Comparison of ENCODE assay signal across 8 cellular contexts in genomic region chr1:161166669-161167548, GRCh38. TPM values are rescaled to one million over a fixed set of nuclear protein-coding genes. Genes with fewer than 3 reads are reported as not detected.
DNase-seq lines count a peak whose midpoint lies in the region; ATAC-seq and TF ChIP-seq lines count a peak whose summit lies in the region.

No MANE protein-coding gene starts in this region.

- POLR2A ChIA-PET in BJ (lab: Charles Lee), result interaction anchor here (1.0 kb wide), 2 partner anchors 11 to 14 kb away, joined by 3 to 8 read pairs; no protein-coding TSS in a partner anchor

- CTCF ChIA-PET in BJ (lab: Yijun Ruan, JAX), result interaction anchor here (0.9 to 2.1 kb wide), 10 partner anchors 10 to 216 kb away, joined by 3 to 10 read pairs (median 4); partner anchors contain the start of genes B4GALT3, DEDD and TOMM40L

- peaks cover 24% of the 10 kb centered on the region for H3K36me3 Mint-ChIP-seq in mesothelial cell of epicardium

- H3K27ac ChIP-seq in OCI-LY1 (ENCODE audit: low read depth, low read length, poor library complexity, severe bottlenecking), result peak overlapping the region; percentile 28

- H3K4me3 ChIP-seq in BJ (ENCODE audit: low read depth, low read length) (peak overlapping the region; percentile 81), OCI-LY1 (ENCODE audit: low read depth, low read length, poor library complexity, severe bottlenecking) (peak overlapping the region; percentile 79)

- no peaks in the 10 kb centered on the region for H3K9me3 Mint-ChIP-seq in mesothelial cell of epicardium

- H3K79me2 ChIP-seq in OCI-LY1 (ENCODE audit: insufficient read depth, low read length), result no peaks in the 10 kb centered on the region

- DNase-seq in BJ (ENCODE audit: low read depth) (no peak), dermis blood vessel endothelial cell (peak; percentile 44), mesothelial cell of epicardium (ENCODE audit: low spot score in 2 of 2, unreplicated experiment in 2 of 2) (no peak), NCI-H2029 (lab: John Stamatoyannopoulos, UW) (no peak)

- H2AFZ ChIP-seq in OCI-LY1 (ENCODE audit: low read length), result no peak overlapping the region

- peaks cover 21% of the 10 kb centered on the region for H3K4me1 ChIP-seq in OCI-LY1 (ENCODE audit: insufficient read depth, low read length, severe bottlenecking)

- peak overlapping the region; percentile 88 for H3K4me3 Mint-ChIP-seq in mesothelial cell of epicardium

- peaks cover 17% of the 10 kb centered on the region for H3K4me1 Mint-ChIP-seq in mesothelial cell of epicardium

- no peak for TF ChIP-seq CTCF in BJ (IDR thresholded peaks at IDR 0.05; ENCODE audit: insufficient read depth, low read depth, low read length)
- 0 out of 2 replicates have a peak, but pooled peaks have one; percentile 6 for TF ChIP-seq CTCF in OCI-LY1 (IDR thresholded peaks at IDR 0.05; ENCODE audit: low read length)
- no peak for TF ChIP-seq CTCF in mesothelial cell of epicardium (IDR thresholded peaks at IDR 0.05; ENCODE audit: unreplicated experiment)

- H3K9me3 ChIP-seq in OCI-LY1 (ENCODE audit: low read length), result no peaks in the 10 kb centered on the region

- H3K27me3 Mint-ChIP-seq in mesothelial cell of epicardium (ENCODE audit: low read depth), result no peaks in the 10 kb centered on the region

- peak; percentile 1 for ATAC-seq in GM21526 (IDR thresholded peaks at IDR 0.05; ENCODE audit: low FRiP score, unreplicated experiment)
- ATAC-seq in GM19397 (IDR thresholded peaks at IDR 0.05; ENCODE audit: unreplicated experiment), result no peak
- ATAC-seq in GM19328 (IDR thresholded peaks at IDR 0.05; ENCODE audit: unreplicated experiment), result no peak

- no peaks in the 10 kb centered on the region for H3K27me3 ChIP-seq in BJ (ENCODE audit: control insufficient read depth, insufficient read depth, low read length)
- H3K27me3 ChIP-seq in OCI-LY1 (ENCODE audit: insufficient read depth, low read length), result no peaks in the 10 kb centered on the region

- H3F3A ChIP-seq in OCI-LY1 (ENCODE audit: insufficient read depth, low read length), result peaks cover 5% of the 10 kb centered on the region

- H3K4me2 ChIP-seq in OCI-LY1 (ENCODE audit: low read length), result peak overlapping the region; percentile 91

- H3K27ac Mint-ChIP-seq in mesothelial cell of epicardium, result peak overlapping the region; percentile 99

- H3K36me3 ChIP-seq in BJ (ENCODE audit: control insufficient read depth, insufficient read depth, low read length), result peaks cover 18% of the 10 kb centered on the region
- peaks cover 57% of the 10 kb centered on the region for H3K36me3 ChIP-seq in OCI-LY1 (ENCODE audit: insufficient read depth, low read length)

- H3K9me2 ChIP-seq in OCI-LY1 (ENCODE audit: low read depth, low read length), result no peaks in the 10 kb centered on the region

- peak overlapping the region; percentile 83 for H3K9ac ChIP-seq in OCI-LY1 (ENCODE audit: low read length)

- H4K20me1 ChIP-seq in OCI-LY1 (ENCODE audit: insufficient read depth, low read length), result no peaks in the 10 kb centered on the region

RNA-seq across cellular contexts. Expression of gene PPOX, which starts 0.7 kb away (rescaled TPM):
- 17.6 and 29.7 TPM in 2 replicates for polyA plus RNA-seq in BJ (2011; rRNA removed)
- polyA minus RNA-seq in BJ (2011; rRNA and poly(A)+ RNA removed), result 6.2 and 11.4 TPM in 2 replicates
- total RNA-seq in dermis blood vessel endothelial cell (14.9 and 18.0 TPM in 2 replicates), mesothelial cell of epicardium (48.9 to 49.7 TPM (median 49.0 TPM) in 3 replicates)

RNA-seq across cellular contexts. Expression of gene USP21, which starts 7.6 kb away (rescaled TPM):
- 13.5 and 19.3 TPM in 2 replicates for polyA plus RNA-seq in BJ (2011; rRNA removed)
- 9.7 and 14.4 TPM in 2 replicates for polyA minus RNA-seq in BJ (2011; rRNA and poly(A)+ RNA removed)
- total RNA-seq in dermis blood vessel endothelial cell (5.4 and 12.8 TPM in 2 replicates), mesothelial cell of epicardium (42.6 to 48.4 TPM (median 47.4 TPM) in 3 replicates)

RNA-seq across cellular contexts. Expression of gene B4GALT3, which starts 10.4 kb away (rescaled TPM):
- 24.7 and 39.0 TPM in 2 replicates for polyA plus RNA-seq in BJ (2011; rRNA removed)
- polyA minus RNA-seq in BJ (2011; rRNA and poly(A)+ RNA removed), result 14.4 and 18.5 TPM in 2 replicates
- 24.8 and 44.1 TPM in 2 replicates for total RNA-seq in dermis blood vessel endothelial cell
- 38.0 to 43.0 TPM (median 40.5 TPM) in 3 replicates for total RNA-seq in mesothelial cell of epicardium

RNA-seq across cellular contexts. Expression of gene UFC1, which starts 13.1 kb away (rescaled TPM):
- polyA plus RNA-seq in BJ (2011; rRNA removed), result 89.4 and 134 TPM in 2 replicates
- 36.8 and 58.6 TPM in 2 replicates for polyA minus RNA-seq in BJ (2011; rRNA and poly(A)+ RNA removed)
- total RNA-seq in dermis blood vessel endothelial cell, result 119 and 134 TPM in 2 replicates
- total RNA-seq in mesothelial cell of epicardium, result 86.2 to 90.2 TPM (median 88.7 TPM) in 3 replicates

RNA-seq across cellular contexts. Expression of gene ADAMTS4, which starts 31.9 kb away (rescaled TPM):
- 0.99 and 1.3 TPM in 2 replicates for polyA plus RNA-seq in BJ (2011; rRNA removed)
- 4.1 and 4.2 TPM in 2 replicates for polyA minus RNA-seq in BJ (2011; rRNA and poly(A)+ RNA removed)
- total RNA-seq in dermis blood vessel endothelial cell (19.7 and 38.9 TPM in 2 replicates), mesothelial cell of epicardium (6.8 to 9.9 TPM (median 9.2 TPM) in 3 replicates)
